In the genomic region with DNA sequence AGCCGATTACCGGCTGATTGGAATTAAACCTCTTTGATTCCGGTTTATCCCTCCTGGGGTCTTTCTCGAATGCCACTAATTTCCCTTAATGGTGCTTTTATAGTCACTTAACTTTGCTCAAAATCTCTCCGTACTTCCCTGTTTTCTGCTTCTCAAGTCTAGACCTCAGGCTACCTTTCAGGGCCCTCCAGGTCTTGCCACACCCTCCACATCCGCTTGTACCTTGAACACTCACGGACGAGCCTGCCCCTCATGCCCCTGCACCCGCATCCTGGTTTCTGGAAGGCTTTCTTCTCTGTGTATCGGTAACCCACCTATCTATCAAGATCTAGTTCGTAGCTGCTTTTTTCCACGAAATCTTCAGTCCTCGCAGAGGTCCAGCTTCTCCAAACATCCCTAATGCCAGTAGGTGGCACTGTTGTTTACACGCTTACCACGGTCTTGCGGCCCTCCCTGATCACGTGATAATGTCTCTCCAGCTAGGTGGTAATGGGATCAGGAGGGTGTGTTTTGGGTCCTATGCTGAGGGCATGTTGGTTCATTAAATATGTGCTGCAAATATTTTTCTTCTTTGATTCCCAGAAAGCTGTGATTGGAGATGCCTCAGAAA, we compare ENCODE assay signal across 8 cellular contexts. TPM values are rescaled to one million over a fixed set of nuclear protein-coding genes. Genes with fewer than 3 reads are reported as not detected.
DNase-seq lines count a peak whose midpoint lies in the region; ATAC-seq and TF ChIP-seq lines count a peak whose summit lies in the region.

No MANE protein-coding gene starts in this region.

- TF ChIP-seq CTCF in GM10248 (IDR thresholded peaks at IDR 0.05; ENCODE audit: control extremely low read depth, extremely low read depth, low read depth, missing control alignments) (peak; percentile 56), progenitor cell of endocrine pancreas (IDR thresholded peaks at IDR 0.05; ENCODE audit: unreplicated experiment) (peak; percentile 79)

- H3K27ac Mint-ChIP-seq in progenitor cell of endocrine pancreas: no peak overlapping the region

- peaks cover 4% of the 10 kb centered on the region for H3K4me1 Mint-ChIP-seq in progenitor cell of endocrine pancreas (ENCODE audit: low read depth)

- H3K27me3 Mint-ChIP-seq in progenitor cell of endocrine pancreas: peaks cover 30% of the 10 kb centered on the region

- no peaks in the 10 kb centered on the region for H3K9me3 Mint-ChIP-seq in progenitor cell of endocrine pancreas (ENCODE audit: low read depth)

- H3K4me3 Mint-ChIP-seq in progenitor cell of endocrine pancreas (ENCODE audit: low read depth): no peak overlapping the region

- POLR2A ChIA-PET in GM10248 (lab: Yijun Ruan, JAX): no interaction called here

- peak; percentile 53 for ATAC-seq in HG03565 (IDR thresholded peaks at IDR 0.05; ENCODE audit: unreplicated experiment)
- ATAC-seq in HG03457 (IDR thresholded peaks at IDR 0.05; ENCODE audit: unreplicated experiment): no peak

- DNase-seq in 8988T: peak; percentile 86
- DNase-seq in GM10248 (ENCODE audit: extremely low spot score): peak; percentile 79
- DNase-seq in NCI-H82 (lab: John Stamatoyannopoulos, UW): peak; percentile 95
- peak; percentile 54 to 61 for DNase-seq in activated T-cell treated with anti-CD3 and anti-CD28 coated beads, Interleukin-2, amount 50 U/mL, for 48 hours
- peak; percentile 79 for DNase-seq in germinal center (ENCODE audit: low spot score)
- peak; percentile 24 for DNase-seq in progenitor cell of endocrine pancreas (ENCODE audit: low spot score, unreplicated experiment)

- CTCF ChIA-PET in GM10248 (lab: Yijun Ruan, JAX): interaction anchor here (0.6 to 5.1 kb wide), 28 partner anchors 9 to 304 kb away, joined by 3 to 43 read pairs (median 6); a partner anchor contains a TSS

- no peaks in the 10 kb centered on the region for H3K36me3 Mint-ChIP-seq in progenitor cell of endocrine pancreas (ENCODE audit: insufficient read depth)

RNA-seq across cellular contexts. Expression of a gene that starts 13.8 kb away (rescaled TPM):
- 1.9 TPM in 2 replicates for total RNA-seq in progenitor cell of endocrine pancreas

Comparison
In these comparisons a context has a peak if more than half of its experiments do, and no peak if none do; other contexts are left out.
1. DNase-seq: peak in every context shown above with its lines; median percentile 95 in NCI-H82; 86 in 8988T; 79 in GM10248; 79 in germinal center; 58 in activated T-cell treated with anti-CD3 and anti-CD28 coated beads, Interleukin-2, amount 50 U/mL, for 48 hours; 24 in progenitor cell of endocrine pancreas.